Comparison of ENCODE assay signal across 30 cellular contexts in genomic region chr11:30471244-30471643, GRCh38.
"Had no signal": no experiment of that assay in that cellular context is flagged by ENCODE, and none has a peak within 500 bp of the region (broad histone marks: within the 10 kb centered on the region; RNA-seq: fewer than 3 reads in every experiment).

No MANE protein-coding gene starts in this region.

- FAIRE-seq: pancreas had no signal

- H3K9me3 ChIP-seq: neutrophil, pancreas, prostate gland, right lobe of liver, sigmoid colon, spleen, suprapubic skin, testis, tibial artery, transverse colon, upper lobe of right lung, uterus had no signal

- ATAC-seq: naive thymus-derived CD8-positive, alpha-beta T cell; natural killer cell treated with Interleukin-12 subunit alpha and Interleukin-12 subunit beta and Interleukin-15 and Interleukin-18, amount 100 ng/mL, for 72 hours; pancreas; right cardiac atrium; right lobe of liver; stimulated activated memory B cell treated with anti-CD40 and anti-IgM and Interleukin-4, amounts not matched to agents 10 μg/mL and 1 μg/mL and 100 μg/mL, for 72 hours; stimulated activated naive CD8-positive, alpha-beta T cell treated with anti-CD3 and anti-CD28 coated beads, Interleukin-15, amount 100 ng/mL, for 72 hours; stimulated activated naive CD8-positive, alpha-beta T cell treated with anti-CD3 and anti-CD28 coated beads, Interleukin-15, Interleukin-2, amounts not matched to agents 100 U/mL and 50 U/mL, for 24 hours; upper lobe of right lung had no signal

- H3K27me3 ChIP-seq: neutrophil, pancreas, right lobe of liver, sigmoid colon, spleen, suprapubic skin, testis, tibial artery, transverse colon, upper lobe of right lung, uterus had no signal

- H3K4me3 ChIP-seq: pancreas, prostate gland, right lobe of liver, sigmoid colon, skin epidermis, smooth muscle cell, spleen, suprapubic skin, testis, tibial artery, transverse colon, upper lobe of right lung, uterus had no signal

- H3K4me1 ChIP-seq: pancreas, prostate gland, right lobe of liver, sigmoid colon, suprapubic skin, testis, transverse colon, upper lobe of right lung, uterus had no signal

- DNase-seq: naive B cell; naive thymus-derived CD8-positive, alpha-beta T cell; nephron progenitor cell; nucleus accumbens; pancreas; right cardiac atrium; right lobe of liver; sigmoid colon; spleen; stimulated activated CD4-positive, alpha-beta T cell treated with anti-CD3 and anti-CD28 coated beads, Interleukin-12 subunit alpha, Interleukin-12 subunit beta, amount 100 ng/mL, for 4 hours; stimulated activated CD4-positive, alpha-beta T cell treated with anti-CD3 and anti-CD28 coated beads, Interleukin-2, amount 100 ng/mL, for 24 hours; stimulated activated CD4-positive, alpha-beta T cell treated with anti-CD3 and anti-CD28 coated beads, Interleukin-2, amount 100 ng/mL, for 48 hours; stimulated activated CD4-positive, alpha-beta T cell treated with anti-CD3 and anti-CD28 coated beads, Interleukin-4, amount 100 ng/mL, for 4 hours; stimulated activated CD8-positive, alpha-beta memory T cell treated with anti-CD3 and anti-CD28 coated beads, Interleukin-4, amount 100 ng/mL, for 48 hours; stimulated activated naive CD4-positive, alpha-beta T cell; stimulated activated naive CD8-positive, alpha-beta T cell treated with anti-CD3 and anti-CD28 coated beads, Interleukin-15, amount 100 ng/mL, for 72 hours; stimulated activated naive CD8-positive, alpha-beta T cell treated with anti-CD3 and anti-CD28 coated beads, Interleukin-15, Interleukin-2, amounts not matched to agents 100 U/mL and 50 U/mL, for 24 hours; substantia nigra; testis; tibial artery; transverse colon; upper lobe of right lung; uterus had no signal

- H3K4me2 ChIP-seq: smooth muscle cell had no signal

- H3K36me3 ChIP-seq: neutrophil, pancreas, prostate gland, right lobe of liver, sigmoid colon, spleen, suprapubic skin, tibial artery, transverse colon, upper lobe of right lung, uterus had no signal

- H3K27ac ChIP-seq: neutrophil, pancreas, prostate gland, right lobe of liver, sigmoid colon, skin epidermis, spleen, suprapubic skin, testis, tibial artery, transverse colon, upper lobe of right lung, uterus had no signal
